8 cellular contexts compared by ENCODE assay signal in genomic region chr19:5691205-5691929, GRCh38. TPM values are rescaled to one million over a fixed set of nuclear protein-coding genes. Genes with fewer than 3 reads are reported as not detected.
DNase-seq lines count a peak whose midpoint lies in the region; ATAC-seq and TF ChIP-seq lines count a peak whose summit lies in the region.

No MANE protein-coding gene starts in this region.

- no peaks in the 10 kb centered on the region for H3K36me3 Mint-ChIP-seq in T-cell

- H3K4me1 Mint-ChIP-seq in T-cell: peaks cover 25 to 36% (median 27%) of the 10 kb centered on the region in 3 donors

- ATAC-seq in T-cell (replicated peaks in 1 of 4): no peak

- H3K27ac Mint-ChIP-seq in T-cell: peak overlapping the region; percentile 93 to 94

- no peak for TF ChIP-seq POLR2A in breast epithelium (IDR thresholded peaks at IDR 0.05)

- no peak for DNase-seq in AG09309 (ENCODE audit: low read depth)
- DNase-seq in HT-29 (ENCODE audit: low spot score): peak; percentile 35
- DNase-seq in T-cell: peak in 14 of 34 experiments; percentile 20 to 36 (median 27)
- peak; percentile 63 to 68 for DNase-seq in breast epithelium (ENCODE audit: low spot score in 2 of 2)
- peak; percentile 73 for DNase-seq in kidney tubule cell (ENCODE audit: low spot score)
- peak; percentile 67 to 81 for DNase-seq in stimulated activated CD4-positive, alpha-beta T cell treated with anti-CD3 and anti-CD28 coated beads, Interleukin-4, amount 100 ng/mL, for 4 hours
- no peak for DNase-seq in GM13976 (ENCODE audit: low spot score)
- no peak for DNase-seq in activated gamma-delta T cell (lab: John Stamatoyannopoulos, UW)

- in situ Hi-C loops in GM13976 (cut with MboI; ENCODE audit: low sequenced_read_pairs, unreplicated experiment): no loop called here

- no peaks in the 10 kb centered on the region for H3K27me3 ChIP-seq in breast epithelium

- TF ChIP-seq CTCF in AG09309 (IDR thresholded peaks at IDR 0.05; ENCODE audit: control insufficient read depth, insufficient read depth, low read depth, low read length, missing control alignments) (no peak), breast epithelium (IDR thresholded peaks at IDR 0.05) (no peak), GM13976 (IDR thresholded peaks at IDR 0.05; ENCODE audit: borderline replicate concordance, control extremely low read depth, extremely low read depth, insufficient read depth, missing control alignments) (no peak)

- intact Hi-C loops in breast epithelium (cut with DNase I; ENCODE audit: low total_unique reads): loop anchor here (10.0 kb wide), 1 partner anchor 1053 kb away; no protein-coding TSS in a partner anchor

- H3K4me3 Mint-ChIP-seq in T-cell: peak overlapping the region; percentile 92 to 98 (median 94)

- POLR2A ChIA-PET in T-cell (lab: Charles Lee): interaction anchor here in 1 of 2 donors (0.8 kb wide), 1 partner anchor 29 kb away, joined by 3 read pairs; the partner anchor contains the start of gene CATSPERD

- CTCF ChIA-PET in T-cell (lab: Charles Lee): interaction anchor here in 1 of 2 donors (0.6 to 3.1 kb wide), 3 partner anchors 29 to 297 kb away, joined by 3 to 18 read pairs (median 3); partner anchors contain the start of genes CATSPERD and LONP1

- peaks cover 10% of the 10 kb centered on the region for H3K36me3 ChIP-seq in breast epithelium

- no peaks in the 10 kb centered on the region for H3K9me3 ChIP-seq in breast epithelium

- H3K9me3 Mint-ChIP-seq in T-cell: no peaks in the 10 kb centered on the region

- H3K4me3 ChIP-seq in AG09309 (ENCODE audit: control insufficient read depth, low read depth, low read length) (peak overlapping the region; percentile 92), breast epithelium (peak overlapping the region; percentile 81 to 99 (median 85))

- H3K27ac ChIP-seq in breast epithelium: peak overlapping the region; percentile 97

- H3K27me3 Mint-ChIP-seq in T-cell: no peaks in the 10 kb centered on the region

- H3K4me1 ChIP-seq in breast epithelium: peaks cover 7 to 8% of the 10 kb centered on the region in 2 donors

RNA-seq across cellular contexts. Expression of gene RPL36, which starts 1.3 kb away (rescaled TPM):
- 1,326 and 1,347 TPM in 2 replicates for total RNA-seq in HT-29 (2014; rRNA removed; shearing (Covaris generic))
- 1,000 to 10,000 TPM; 1,208 to 1,613 (median 1,528) TPM for total RNA-seq in T-cell
- total RNA-seq in breast epithelium: 1,000 to 10,000 TPM in 1 of 3 donors, 100 to 1,000 TPM in 2; 687 to 1,274 (median 863) TPM

RNA-seq across cellular contexts. Expression of gene HSD11B1L, which starts 10.5 kb away (rescaled TPM):
- 2.1 and 4.1 TPM in 2 replicates for total RNA-seq in HT-29 (2014; rRNA removed; shearing (Covaris generic))
- 1 to 10 TPM; 3.2 to 6.1 (median 4.4) TPM for total RNA-seq in T-cell
- 10 to 100 TPM; 10.4 to 13.1 (median 11.1) TPM for total RNA-seq in breast epithelium

RNA-seq across cellular contexts. Expression of gene MICOS13, which starts 11.1 kb away (rescaled TPM):
- 222 and 223 TPM in 2 replicates for total RNA-seq in HT-29 (2014; rRNA removed; shearing (Covaris generic))
- total RNA-seq in T-cell (10 to 100 TPM; 29.3 to 64.5 (median 57.0) TPM), breast epithelium (10 to 100 TPM; 29.4 to 49.5 (median 44.3) TPM)

RNA-seq across cellular contexts. Expression of gene LONP1, which starts 28.6 kb away (rescaled TPM):
- 92.1 and 95.2 TPM in 2 replicates for total RNA-seq in HT-29 (2014; rRNA removed; shearing (Covaris generic))
- total RNA-seq in T-cell (10 to 100 TPM; 70.0 to 83.9 (median 81.8) TPM), breast epithelium (10 to 100 TPM; 48.1 to 66.2 (median 60.6) TPM)

RNA-seq across cellular contexts. Expression of gene CATSPERD, which starts 29.1 kb away (rescaled TPM):
- not detected in 2 replicates for total RNA-seq in HT-29 (2014; rRNA removed; shearing (Covaris generic))
- total RNA-seq in T-cell (not detected), breast epithelium (not detected)

Comparison
In these comparisons a context has a peak if more than half of its experiments do, and no peak if none do; other contexts are left out.
1. DNase-seq: peak in HT-29 (single experiment), breast epithelium (2 of 2), kidney tubule cell (single experiment) and stimulated activated CD4-positive, alpha-beta T cell treated with anti-CD3 and anti-CD28 coated beads, Interleukin-4, amount 100 ng/mL, for 4 hours (2 of 2); none in AG09309 (single experiment), GM13976 (single experiment) and activated gamma-delta T cell (single experiment).